In genomic region chr2:38375711-38376345, GRCh38 we compare ENCODE assay signal across 8 cellular contexts. TPM values are rescaled to one million over a fixed set of nuclear protein-coding genes. Genes with fewer than 3 reads are reported as not detected.
DNase-seq lines count a peak whose midpoint lies in the region; ATAC-seq and TF ChIP-seq lines count a peak whose summit lies in the region.

No MANE protein-coding gene starts in this region.

- H3K36me3 ChIP-seq in A673 (ENCODE audit: insufficient read depth, low read length, poor library complexity, severe bottlenecking) (no peaks in the 10 kb centered on the region), WERI-Rb-1 (peaks cover 21% of the 10 kb centered on the region), trophoblast cell (ENCODE audit: control insufficient read depth in 1 of 2, insufficient read depth in 2 of 2, low read length in 2 of 2) (peaks cover 0 to 2% of the 10 kb centered on the region in 2 experiments)

- no peak overlapping the region for H3K23ac ChIP-seq in trophoblast cell (ENCODE audit: low read length)

- CTCF ChIA-PET in A673 (lab: Charles Lee), result interaction anchor here (0.7 kb wide), 1 partner anchor 189 kb away, joined by 4 read pairs; no protein-coding TSS in a partner anchor

- peak overlapping the region; percentile 29 for H2BK5ac ChIP-seq in trophoblast cell (ENCODE audit: low read depth, low read length, poor library complexity)

- ATAC-seq in GM21717 (IDR thresholded peaks at IDR 0.05; ENCODE audit: unreplicated experiment) (peak; percentile 31), GM18498 (IDR thresholded peaks at IDR 0.05; ENCODE audit: unreplicated experiment) (no peak), GM21619 (IDR thresholded peaks at IDR 0.05; ENCODE audit: unreplicated experiment) (no peak)

- peak overlapping the region; percentile 97 for H3K4me2 ChIP-seq in trophoblast cell (ENCODE audit: low read length)

- H3K9me3 ChIP-seq in A673 (ENCODE audit: low read depth, low read length, poor library complexity, severe bottlenecking), result no peaks in the 10 kb centered on the region
- no peaks in the 10 kb centered on the region for H3K9me3 ChIP-seq in WERI-Rb-1 (ENCODE audit: severe bottlenecking)
- H3K9me3 ChIP-seq in trophoblast cell (ENCODE audit: insufficient read depth, low read depth, low read length), result no peaks in the 10 kb centered on the region

- H4K12ac ChIP-seq in trophoblast cell (ENCODE audit: low read depth, low read length), result no peak overlapping the region

- peaks cover 20% of the 10 kb centered on the region for H3K4me1 ChIP-seq in A673 (ENCODE audit: insufficient read depth, low read length, poor library complexity, severe bottlenecking)
- H3K4me1 ChIP-seq in trophoblast cell (ENCODE audit: control insufficient read depth in 1 of 2, insufficient read depth in 2 of 2, low read length in 2 of 2), result peaks cover 2 to 4% of the 10 kb centered on the region in 2 experiments

- no peak overlapping the region for H2BK120ac ChIP-seq in trophoblast cell (ENCODE audit: insufficient read depth, low read length, poor library complexity)

- no peak for DNase-seq in A673 (ENCODE audit: low spot score)
- DNase-seq in WERI-Rb-1, result no peak
- no peak for DNase-seq in fibroblast of villous mesenchyme (ENCODE audit: low read depth)
- peak in 1 of 2 donors; percentile 8 for DNase-seq in trophoblast cell
- no peak for DNase-seq in HuH-7 (ENCODE audit: low spot score)

- no peak overlapping the region for H2AK5ac ChIP-seq in trophoblast cell (ENCODE audit: low read length)

- H3K27me3 ChIP-seq in A673 (replicated peaks; ENCODE audit: insufficient read depth, low read depth, low read length, poor library complexity), result no peaks in the 10 kb centered on the region
- H3K27me3 ChIP-seq in WERI-Rb-1 (ENCODE audit: insufficient read depth, low read depth, severe bottlenecking), result no peaks in the 10 kb centered on the region
- no peaks in the 10 kb centered on the region for H3K27me3 ChIP-seq in trophoblast cell (ENCODE audit: insufficient read depth, low read length)

- H3K18ac ChIP-seq in trophoblast cell (ENCODE audit: low read length), result no peak overlapping the region

- intact Hi-C loops in A673 (cut with micrococcal nuclease; ENCODE audit: unreplicated experiment), result loop anchor here (5.0 kb wide), 1 partner anchor 131 kb away; no protein-coding TSS in a partner anchor

- H3K4me3 ChIP-seq in A673 (ENCODE audit: low read depth, low read length, poor library complexity, severe bottlenecking), result peak overlapping the region; percentile 96
- peak overlapping the region; percentile 74 for H3K4me3 ChIP-seq in WERI-Rb-1 (ENCODE audit: low read depth, low read length)
- H3K4me3 ChIP-seq in fibroblast of villous mesenchyme (ENCODE audit: low read depth, low read length), result peak overlapping the region; percentile 92
- H3K4me3 ChIP-seq in trophoblast cell (ENCODE audit: low read depth, low read length), result peak overlapping the region; percentile 100

- no peak for TF ChIP-seq CTCF in A673 (conservative IDR thresholded peaks at IDR 0.05; ENCODE audit: low read depth, low read length)
- peak; percentile 24; the same call in 1 of the 2 replicates for TF ChIP-seq CTCF in WERI-Rb-1 (IDR thresholded peaks at IDR 0.05; ENCODE audit: low read depth, low read length)
- TF ChIP-seq CTCF in fibroblast of villous mesenchyme (IDR thresholded peaks at IDR 0.05; ENCODE audit: insufficient read depth, low read depth, low read length), result no peak

- H3K79me1 ChIP-seq in trophoblast cell (ENCODE audit: low read length), result peaks cover 10% of the 10 kb centered on the region

- no peak overlapping the region for H2BK12ac ChIP-seq in trophoblast cell (ENCODE audit: low read length)

- peak overlapping the region; percentile 86 for H3K9ac ChIP-seq in trophoblast cell (ENCODE audit: low read length)

- BruUV-seq in A673 (replicated peaks; lab: Mats Ljungman, UMichigan), result no TSS peak

- H4K91ac ChIP-seq in trophoblast cell (ENCODE audit: low read depth, low read length), result no peak overlapping the region

- peaks cover 6% of the 10 kb centered on the region for H3K79me2 ChIP-seq in trophoblast cell (ENCODE audit: control insufficient read depth, insufficient read depth, low read length, poor library complexity)

- WGBS in trophoblast cell (ENCODE audit: extremely low coverage, insufficient coverage, insufficient read length), result no CpG with 5 or more reads among the region's 18 CpGs

- H3K27ac ChIP-seq in A673 (ENCODE audit: low read depth, low read length, poor library complexity, severe bottlenecking), result peak overlapping the region; percentile 97
- H3K27ac ChIP-seq in WERI-Rb-1, result peak overlapping the region; percentile 97
- peak overlapping the region; percentile 8 for H3K27ac ChIP-seq in trophoblast cell (ENCODE audit: low read depth, low read length)

- no peak overlapping the region for H4K8ac ChIP-seq in trophoblast cell (ENCODE audit: low read depth, low read length)

- no peak overlapping the region for H3K14ac ChIP-seq in trophoblast cell (ENCODE audit: low read length)

- H3K4ac ChIP-seq in trophoblast cell (ENCODE audit: low read depth, low read length), result peak overlapping the region; percentile 65

- POLR2A ChIA-PET in A673 (lab: Charles Lee; ENCODE audit: low non-redundant PET), result interaction anchor here (0.6 kb wide), 2 partner anchors 50 to 1047 kb away, joined by 4 to 9 read pairs; no protein-coding TSS in a partner anchor

- H2AFZ ChIP-seq in trophoblast cell (ENCODE audit: insufficient read depth, low read length, poor library complexity), result no peak overlapping the region

RNA-seq across cellular contexts. Expression of gene ATL2, which starts 1.2 kb away (rescaled TPM):
- total RNA-seq in A673 (2021), result 76.0 and 85.5 TPM in 2 replicates
- 54.8 and 65.6 TPM in 2 replicates for total RNA-seq in fibroblast of villous mesenchyme
- 18.5 and 19.2 TPM in 2 replicates for polyA plus RNA-seq in trophoblast cell (2013)

Comparison
In these comparisons a context has a peak if more than half of its experiments do, and no peak if none do; other contexts are left out.
1. H3K27ac ChIP-seq: peak in every context shown above with its lines; median percentile 97 in A673; 97 in WERI-Rb-1; 8 in trophoblast cell.